ENCODE assay signal across 1 cellular context in the genomic region with DNA sequence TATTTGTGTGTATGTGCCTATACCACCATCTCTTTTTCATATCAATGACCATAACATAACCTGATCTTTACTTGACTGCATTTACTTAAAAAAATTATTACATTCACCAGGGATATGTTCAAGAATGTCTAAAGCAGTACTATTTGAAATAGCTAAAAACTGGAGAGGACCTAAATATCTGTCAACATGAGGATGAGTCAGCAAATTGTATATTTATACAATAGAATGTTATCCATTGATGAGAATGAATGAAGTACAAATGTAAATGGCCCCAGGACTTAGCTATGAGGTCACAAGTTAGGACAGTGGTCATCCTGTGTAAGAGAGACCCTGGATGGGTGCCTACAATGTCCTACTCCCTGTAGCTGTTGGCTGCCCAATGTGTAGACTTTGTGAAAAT.
TF ChIP-seq lines count a peak whose summit lies in the region.

No MANE protein-coding gene starts in this region.

TF ChIP-seq in HepG2, 621 proteins besides CTCF, POLR2A, EP300 and RAD21 (continued from another document):
- TF ChIP-seq CREB1 (IDR thresholded peaks at IDR 0.05) = peak; percentile 33; the same call in 1 of the 2 replicates
- TF ChIP-seq CREB1 (CRISPR knock-in tag; IDR thresholded peaks at IDR 0.05) = no peak
